8 cellular contexts compared by ENCODE assay signal in genomic region chr5:154937718-154938466, GRCh38. TPM values are rescaled to one million over a fixed set of nuclear protein-coding genes. Genes with fewer than 3 reads are reported as not detected.
DNase-seq lines count a peak whose midpoint lies in the region; ATAC-seq, FAIRE-seq and TF ChIP-seq lines count a peak whose summit lies in the region.

GEMIN5 (minus strand) TSS chr5:154938211; CDS start chr5:154938133, 78 bp downstream.

- peak; percentile 36 for TF ChIP-seq POLR2A in right lobe of liver (IDR thresholded peaks at IDR 0.05)

- intact Hi-C loops in dorsolateral prefrontal cortex (cut with DNase I) (loop anchor here in 1 of 2 donors (5.0 kb wide), 1 partner anchor 81 kb away; the partner anchor contains the start of gene CNOT8), right lobe of liver (cut with DNase I) (loop anchor here in 1 of 2 donors (5.0 to 10.0 kb wide), 2 partner anchors 83 to 286 kb away; partner anchors contain the start of genes CNOT8 and FAXDC2)

- peak within 1 kb of the TSS; percentile 81 to 96 (median 89) for H3K9ac ChIP-seq in BLaER1 treated with 17β-estradiol and CSF1 and Interleukin-3, amounts not matched to agents 10 nM and 100 nM

- H3K36me3 ChIP-seq in BLaER1 treated with 17β-estradiol and CSF1 and Interleukin-3, amounts not matched to agents 10 nM and 100 nM, result peaks cover 1 to 38% (median 31%) of the 10 kb centered on the region in 11 experiments; a peak in 19 of 22 replicates
- no peaks in the 10 kb centered on the region for H3K36me3 ChIP-seq in right lobe of liver

- peak; percentile 70 for DNase-seq in GM19239 (ENCODE audit: insufficient read length, low spot score)
- peak; percentile 97 for DNase-seq in NCI-H69 (lab: John Stamatoyannopoulos, UW)
- DNase-seq in activated CD4-positive, alpha-beta T cell treated with anti-CD3 and anti-CD28 coated beads, Interleukin-2, amount 50 U/mL, for 48 hours, result peak; percentile 85 to 86
- DNase-seq in dorsolateral prefrontal cortex, result peak; percentile 69 to 91 (median 80)
- peak; percentile 91 to 93 (median 92) for DNase-seq in right lobe of liver
- DNase-seq in stimulated activated CD4-positive, alpha-beta T cell treated with anti-CD3 and anti-CD28 coated beads, Interleukin-4, amount 100 ng/mL, for 4 hours, result peak; percentile 81 to 83

- ATAC-seq in HG03442 (IDR thresholded peaks at IDR 0.05; ENCODE audit: unreplicated experiment) (peak; percentile 83), right lobe of liver (peak; percentile 93 to 97 (median 95))

- H3K4me3 ChIP-seq in BLaER1 treated with 17β-estradiol and CSF1 and Interleukin-3, amounts not matched to agents 10 nM and 100 nM, result peak within 1 kb of the TSS; percentile 76 to 98 (median 90)
- H3K4me3 ChIP-seq in dorsolateral prefrontal cortex (peak within 1 kb of the TSS; percentile 54 to 99 (median 94)), right lobe of liver (peak within 1 kb of the TSS; percentile 88 to 97 (median 96))

- H3K4me1 ChIP-seq in BLaER1 treated with 17β-estradiol and CSF1 and Interleukin-3, amounts not matched to agents 10 nM and 100 nM, result peaks cover 30 to 53% (median 45%) of the 10 kb centered on the region in 10 experiments
- peaks cover 0 to 40% (median 8%) of the 10 kb centered on the region in 4 donors for H3K4me1 ChIP-seq in right lobe of liver

- H4K20me1 ChIP-seq in BLaER1 treated with 17β-estradiol and CSF1 and Interleukin-3, amounts not matched to agents 10 nM and 100 nM, result peaks cover 0 to 30% (median 0%) of the 10 kb centered on the region in 11 experiments; a peak in 5 of 22 replicates

- peak; percentile 83 for FAIRE-seq in GM19239 (lab: Jason Lieb, UNC)

- H3K27me3 ChIP-seq in BLaER1 treated with 17β-estradiol and CSF1 and Interleukin-3, amounts not matched to agents 10 nM and 100 nM, result no peaks in the 10 kb centered on the region
- H3K27me3 ChIP-seq in dorsolateral prefrontal cortex (no peaks in the 10 kb centered on the region), right lobe of liver (no peaks in the 10 kb centered on the region)

- no peaks in the 10 kb centered on the region for H3K9me3 ChIP-seq in BLaER1 treated with 17β-estradiol and CSF1 and Interleukin-3, amounts not matched to agents 10 nM and 100 nM (replicated peaks in 1 of 11)
- no peaks in the 10 kb centered on the region for H3K9me3 ChIP-seq in right lobe of liver

- peak within 1 kb of the TSS; percentile 86 to 97 (median 91) for H3K4me2 ChIP-seq in BLaER1 treated with 17β-estradiol and CSF1 and Interleukin-3, amounts not matched to agents 10 nM and 100 nM

- H3K27ac ChIP-seq in BLaER1 treated with 17β-estradiol and CSF1 and Interleukin-3, amounts not matched to agents 10 nM and 100 nM, result peak within 1 kb of the TSS; percentile 26 to 89 (median 77); a peak in 21 of 22 replicates
- peak within 1 kb of the TSS; percentile 2 to 93 (median 77) for H3K27ac ChIP-seq in dorsolateral prefrontal cortex
- peak within 1 kb of the TSS; percentile 35 to 72 (median 59) for H3K27ac ChIP-seq in right lobe of liver

- TF ChIP-seq CTCF in dorsolateral prefrontal cortex (IDR thresholded peaks at IDR 0.05 in 54 of 56, conservative IDR thresholded peaks at IDR 0.05 in 2 of 56; ENCODE audit: low read depth in 1 of 56, partially characterized antibody in 56 of 56), result peak in 30 of 56 donors; percentile 9 to 53 (median 26)
- TF ChIP-seq CTCF in right lobe of liver (IDR thresholded peaks at IDR 0.05), result no peak

- 4% methylated on average over 5 of the region's 61 CpGs for WGBS in right lobe of liver (ENCODE audit: insufficient coverage, low coverage, low lambda C conversion rate, missing lambda C conversion rate)

RNA-seq across cellular contexts. Expression of gene GEMIN5, which starts in this region (rescaled TPM):
- total RNA-seq in dorsolateral prefrontal cortex, result 10 to 100 TPM; 11.2 to 25.6 (median 17.6) TPM
- total RNA-seq in right lobe of liver, result 10 to 100 TPM in 1 of 6 experiments, 1 to 10 TPM in 5; 5.7 to 11.3 (median 7.5) TPM

Comparison
In these comparisons a context has a peak if more than half of its experiments do, and no peak if none do; other contexts are left out.
1. Peak in every context shown above with its lines: DNase-seq, ATAC-seq, H3K4me3 ChIP-seq and H3K27ac ChIP-seq.
2. CTCF ChIP-seq: peak in dorsolateral prefrontal cortex (30 of 56); none in right lobe of liver (0 of 4).